Comparison of ENCODE assay signal across 8 cellular contexts in the genomic region with DNA sequence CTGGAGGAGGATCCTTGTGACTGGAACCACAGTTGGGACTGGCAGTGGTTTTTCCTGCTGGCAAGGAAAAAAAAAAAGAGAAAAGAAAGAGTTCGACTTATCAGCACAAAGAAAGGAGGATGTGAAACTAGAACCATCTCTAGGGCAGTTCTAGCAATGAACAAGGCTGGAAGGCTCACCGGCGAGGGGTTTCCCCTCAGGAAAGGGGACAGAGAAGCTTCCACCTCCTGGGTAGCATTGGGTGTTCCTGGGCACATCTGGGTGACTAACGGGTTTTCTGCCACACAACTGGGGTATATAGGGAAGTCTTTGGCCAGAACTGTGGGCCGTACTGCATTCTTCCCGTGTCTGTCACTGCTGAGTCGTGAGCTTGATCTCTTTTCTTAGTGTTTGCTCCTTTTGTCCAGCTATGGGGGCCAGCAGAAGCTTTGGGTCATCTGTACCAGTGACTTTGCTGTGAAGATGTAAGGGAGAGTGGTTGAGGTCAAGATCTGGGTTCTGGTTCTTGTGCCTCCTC.
DNase-seq lines count a peak whose midpoint lies in the region; ATAC-seq and TF ChIP-seq lines count a peak whose summit lies in the region.

No MANE protein-coding gene starts in this region.

- no peaks in the 10 kb centered on the region for H3K27me3 ChIP-seq in skeletal muscle satellite cell (ENCODE audit: control insufficient read depth, insufficient read depth, low read length)

- no peak overlapping the region for H3K4me3 ChIP-seq in skeletal muscle satellite cell (ENCODE audit: low read length)

- H3K4me3 Mint-ChIP-seq in activated T-cell treated with anti-CD3 and anti-CD28 coated beads, Interleukin-2, amount 50 U/mL, for 4 hours, result peak overlapping the region; percentile 41

- ATAC-seq in GM21529 (IDR thresholded peaks at IDR 0.05; ENCODE audit: unreplicated experiment), result peak; percentile 87
- ATAC-seq in activated T-cell treated with anti-CD3 and anti-CD28 coated beads, Interleukin-2, amount 50 U/mL, for 4 hours, result peak; percentile 57 to 63

- H3K4me1 Mint-ChIP-seq in activated T-cell treated with anti-CD3 and anti-CD28 coated beads, Interleukin-2, amount 50 U/mL, for 4 hours (ENCODE audit: low read depth), result peaks cover 60% of the 10 kb centered on the region

- no peaks in the 10 kb centered on the region for H3K9me3 ChIP-seq in skeletal muscle satellite cell (replicated peaks; ENCODE audit: low read length)

- peaks cover 4% of the 10 kb centered on the region for H3K36me3 Mint-ChIP-seq in activated T-cell treated with anti-CD3 and anti-CD28 coated beads, Interleukin-2, amount 50 U/mL, for 4 hours (ENCODE audit: insufficient read depth)

- peaks cover 19% of the 10 kb centered on the region for H3K4me1 ChIP-seq in skeletal muscle satellite cell (ENCODE audit: control insufficient read depth, insufficient read depth, low read length)

- DNase-seq in GM10266 (ENCODE audit: extremely low spot score) (peak; percentile 53), HS-27A (ENCODE audit: low read depth) (peak; percentile 42), NCI-H1417 treated with DMSO at 0.1 percent for 48 hours (lab: John Stamatoyannopoulos, UW) (no peak), COLO668 (lab: John Stamatoyannopoulos, UW; ENCODE audit: unreplicated experiment) (no peak), NCI-H2081 treated with DMSO at 0.1 percent for 48 hours (lab: John Stamatoyannopoulos, UW) (no peak)
- DNase-seq in activated T-cell treated with anti-CD3 and anti-CD28 coated beads, Interleukin-2, amount 50 U/mL, for 4 hours, result no peak

- H3K9me3 Mint-ChIP-seq in activated T-cell treated with anti-CD3 and anti-CD28 coated beads, Interleukin-2, amount 50 U/mL, for 4 hours, result no peaks in the 10 kb centered on the region

- no peak for TF ChIP-seq CTCF in GM10266 (IDR thresholded peaks at IDR 0.05; ENCODE audit: control insufficient read depth, insufficient read depth, low read depth, missing control alignments)

- no peaks in the 10 kb centered on the region for H3K36me3 ChIP-seq in skeletal muscle satellite cell (ENCODE audit: insufficient read depth, low read length)

- H3K4me2 ChIP-seq in skeletal muscle satellite cell (ENCODE audit: low read length), result peak overlapping the region; percentile 14

- no peak overlapping the region for H3K9ac ChIP-seq in skeletal muscle satellite cell (ENCODE audit: low read depth, low read length)

- no peaks in the 10 kb centered on the region for H3K27me3 Mint-ChIP-seq in activated T-cell treated with anti-CD3 and anti-CD28 coated beads, Interleukin-2, amount 50 U/mL, for 4 hours (ENCODE audit: low read depth)

Comparison
In these comparisons a context has a peak if more than half of its experiments do, and no peak if none do; other contexts are left out.
1. DNase-seq: peak in GM10266 (single experiment) and HS-27A (single experiment); none in activated T-cell treated with anti-CD3 and anti-CD28 coated beads, Interleukin-2, amount 50 U/mL, for 4 hours (single experiment), NCI-H1417 treated with DMSO at 0.1 percent for 48 hours (single experiment), COLO668 (single experiment) and NCI-H2081 treated with DMSO at 0.1 percent for 48 hours (single experiment).